9 cellular contexts compared by ENCODE assay signal in the genomic region with DNA sequence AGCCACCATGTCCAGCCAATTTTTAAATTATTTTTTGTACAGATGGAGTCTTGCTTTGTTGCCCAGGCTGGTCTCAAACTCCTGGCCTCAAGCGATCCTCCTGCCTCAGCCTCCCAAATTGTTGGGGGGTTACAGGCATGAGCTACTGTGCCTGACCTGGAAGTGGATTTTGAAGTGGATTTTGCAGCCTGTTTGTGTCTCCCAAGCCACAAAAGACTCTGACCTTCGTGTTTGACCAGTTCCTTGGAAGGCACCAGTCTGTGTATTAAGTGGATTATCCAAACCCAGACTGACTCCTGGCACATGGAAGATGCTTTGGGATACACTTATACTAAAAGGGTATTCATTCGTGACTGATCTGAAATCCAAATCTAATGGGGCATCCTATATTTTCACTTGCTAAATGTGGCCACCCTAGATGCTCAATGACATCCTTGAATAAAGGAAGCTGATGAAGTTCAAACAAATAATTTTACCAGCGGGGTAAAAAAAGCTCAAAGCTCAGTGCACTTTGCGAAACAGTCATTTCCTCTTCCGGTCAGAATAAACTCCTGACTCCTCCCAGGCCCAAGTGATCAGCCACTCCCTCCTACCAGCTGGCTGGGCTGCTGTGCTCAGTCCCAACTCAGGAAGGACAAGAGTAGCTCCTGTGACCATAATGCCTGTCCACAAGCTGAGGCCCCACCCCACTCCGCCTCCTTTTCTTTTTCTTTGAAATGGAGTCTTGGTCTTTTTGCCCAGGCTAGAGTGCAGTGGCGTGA. TPM values are rescaled to one million over a fixed set of nuclear protein-coding genes. Genes with fewer than 3 reads are reported as not detected.
DNase-seq lines count a peak whose midpoint lies in the region; ATAC-seq, FAIRE-seq and TF ChIP-seq lines count a peak whose summit lies in the region.
"Had no signal": no experiment of that assay in that cellular context is flagged by ENCODE, and none has a peak within 500 bp of the region (broad histone marks: within the 10 kb centered on the region; RNA-seq: fewer than 3 reads in every experiment).

No MANE protein-coding gene starts in this region.

- peaks cover 7% of the 10 kb centered on the region for H3K4me1 Mint-ChIP-seq in CD8-positive, alpha-beta T cell (ENCODE audit: low read depth)

- DNase-seq in CD8-positive, alpha-beta T cell, result peak in 4 of 7 experiments; percentile 17 to 62 (median 28)
- DNase-seq in SJCRH30 (peak; percentile 70 to 78), colonic mucosa (peak; percentile 89), urothelium cell line (ENCODE audit: low spot score) (no peak), NCI-H1930 (lab: John Stamatoyannopoulos, UW) (no peak)

- no peaks in the 10 kb centered on the region for H3K9me3 ChIP-seq in CD8-positive, alpha-beta T cell (ENCODE audit: low read length)
- no peaks in the 10 kb centered on the region for H3K9me3 ChIP-seq in SJCRH30 (replicated peaks)
- H3K9me3 ChIP-seq in colonic mucosa, result no peaks in the 10 kb centered on the region
- H3K9me3 ChIP-seq in mucosa of rectum (ENCODE audit: control insufficient read depth in 2 of 2, low read length in 2 of 2), result no peaks in the 10 kb centered on the region

- intact Hi-C loops in CD8-positive, alpha-beta T cell (cut with DNase I, micrococcal nuclease), result no loop called here
- intact Hi-C loops in colonic mucosa (cut with DNase I), result no loop called here

- peak overlapping the region; percentile 7 for H3K27ac ChIP-seq in CD8-positive, alpha-beta T cell (ENCODE audit: low read depth, low read length)
- H3K27ac ChIP-seq in SJCRH30 (no peak overlapping the region), colonic mucosa (peak overlapping the region; percentile 83), mucosa of rectum (ENCODE audit: low read depth in 2 of 2, low read length in 2 of 2) (peak overlapping the region; percentile 88 to 92)
- H3K27ac ChIP-seq: KMS-11 had no signal

- FAIRE-seq in urothelium cell line (lab: Jason Lieb, UNC), result no peak

- no peak for TF ChIP-seq CTCF in CD8-positive, alpha-beta T cell (IDR thresholded peaks at IDR 0.05)
- TF ChIP-seq CTCF in colonic mucosa (IDR thresholded peaks at IDR 0.05), result no peak

- peak overlapping the region; percentile 20 for H3K4me3 ChIP-seq in CD8-positive, alpha-beta T cell (ENCODE audit: low read depth, low read length)
- H3K4me3 ChIP-seq in SJCRH30, result peak overlapping the region; percentile 49
- no peak overlapping the region for H3K4me3 ChIP-seq in colonic mucosa
- H3K4me3 ChIP-seq in mucosa of rectum (ENCODE audit: low read length in 2 of 2), result peak overlapping the region; percentile 58 to 66

- H3K36me3 Mint-ChIP-seq in CD8-positive, alpha-beta T cell, result no peaks in the 10 kb centered on the region

- POLR2A ChIA-PET in CD8-positive, alpha-beta T cell (lab: Charles Lee), result interaction anchor here (0.7 to 1.5 kb wide), 6 partner anchors 8 to 142 kb away, joined by 3 to 6 read pairs (median 4); a partner anchor contains a TSS

- CTCF ChIA-PET in CD8-positive, alpha-beta T cell (lab: Charles Lee), result interaction anchor here (0.9 to 1.3 kb wide), 4 partner anchors 8 to 118 kb away, joined by 3 to 16 read pairs (median 4); no protein-coding TSS in a partner anchor

- peak overlapping the region; percentile 82 for H3K27ac Mint-ChIP-seq in CD8-positive, alpha-beta T cell

- ATAC-seq in CD8-positive, alpha-beta T cell, result peak; percentile 71
- peak; percentile 93 for ATAC-seq in GM19035 (IDR thresholded peaks at IDR 0.05; ENCODE audit: unreplicated experiment)
- peak; percentile 89 for ATAC-seq in HG03342 (IDR thresholded peaks at IDR 0.05; ENCODE audit: unreplicated experiment)

- H3K9ac ChIP-seq in colonic mucosa (ENCODE audit: low read depth in 2 of 2, low read length in 2 of 2) (peak overlapping the region; percentile 43 to 48), mucosa of rectum (ENCODE audit: low read depth in 1 of 2, low read length in 2 of 2) (peak overlapping the region; percentile 20 to 65)
- H3K9ac ChIP-seq: KMS-11 had no signal

- peaks cover 12% of the 10 kb centered on the region for H3K4me1 ChIP-seq in CD8-positive, alpha-beta T cell (ENCODE audit: insufficient read depth, low read length)
- no peaks in the 10 kb centered on the region for H3K4me1 ChIP-seq in SJCRH30
- H3K4me1 ChIP-seq in colonic mucosa, result peaks cover 13% of the 10 kb centered on the region
- peaks cover 12 to 33% of the 10 kb centered on the region in 2 donors for H3K4me1 ChIP-seq in mucosa of rectum (ENCODE audit: control insufficient read depth in 2 of 2, insufficient read depth in 2 of 2, low read length in 2 of 2)

- no peaks in the 10 kb centered on the region for H3K27me3 ChIP-seq in CD8-positive, alpha-beta T cell (ENCODE audit: insufficient read depth, low read length)
- H3K27me3 ChIP-seq in SJCRH30 (no peaks in the 10 kb centered on the region), colonic mucosa (no peaks in the 10 kb centered on the region), mucosa of rectum (ENCODE audit: control insufficient read depth in 2 of 2, insufficient read depth in 2 of 2, low read length in 2 of 2) (no peaks in the 10 kb centered on the region)

- no peaks in the 10 kb centered on the region for H3K36me3 ChIP-seq in CD8-positive, alpha-beta T cell (ENCODE audit: insufficient read depth, low read length)
- H3K36me3 ChIP-seq in SJCRH30 (no peaks in the 10 kb centered on the region), colonic mucosa (no peaks in the 10 kb centered on the region), mucosa of rectum (ENCODE audit: control insufficient read depth in 2 of 2, insufficient read depth in 2 of 2, low read length in 2 of 2) (no peaks in the 10 kb centered on the region)

- no peaks in the 10 kb centered on the region for H3K27me3 Mint-ChIP-seq in CD8-positive, alpha-beta T cell (ENCODE audit: low read depth)

- no peaks in the 10 kb centered on the region for H3K9me3 Mint-ChIP-seq in CD8-positive, alpha-beta T cell

- H3K4me3 Mint-ChIP-seq in CD8-positive, alpha-beta T cell, result peak overlapping the region; percentile 38

RNA-seq across cellular contexts. Expression of a gene that starts 32.6 kb away (rescaled TPM):
- total RNA-seq in CD8-positive, alpha-beta T cell, result 100 to 1,000 TPM; 135 to 142 TPM
- 99.6 and 101 TPM in 2 replicates for total RNA-seq in SJCRH30 (2014; rRNA removed; shearing (Covaris generic))
- 100 to 1,000 TPM; 102 to 145 TPM for total RNA-seq in colonic mucosa

RNA-seq across cellular contexts. Expression of a gene that starts 52.2 kb away (rescaled TPM):
- 100 to 1,000 TPM; 137 to 139 TPM for total RNA-seq in CD8-positive, alpha-beta T cell
- total RNA-seq in SJCRH30 (2014; rRNA removed; shearing (Covaris generic)), result 18.0 and 24.3 TPM in 2 replicates
- total RNA-seq in colonic mucosa, result 10 to 100 TPM; 33.5 to 56.7 TPM

RNA-seq across cellular contexts. Expression of a gene that starts 52.5 kb away (rescaled TPM):
- 10 to 100 TPM; 60.9 to 68.2 TPM for total RNA-seq in CD8-positive, alpha-beta T cell
- 35.4 and 40.8 TPM in 2 replicates for total RNA-seq in SJCRH30 (2014; rRNA removed; shearing (Covaris generic))
- 10 to 100 TPM; 33.2 to 54.7 TPM for total RNA-seq in colonic mucosa

Comparison
In these comparisons a context has a peak if more than half of its experiments do, and no peak if none do; other contexts are left out.
1. DNase-seq: peak in CD8-positive, alpha-beta T cell (4 of 7), SJCRH30 (2 of 2) and colonic mucosa (single experiment); none in urothelium cell line (single experiment) and NCI-H1930 (0 of 2).
2. Peak in every context shown above with its lines, with median percentiles within 50 percentile points of each other: ATAC-seq.